12 cellular contexts compared by ENCODE assay signal in genomic region chr7:131633342-131633843, GRCh38.
DNase-seq lines count a peak whose midpoint lies in the region; ATAC-seq and TF ChIP-seq lines count a peak whose summit lies in the region.
"Had no signal": no experiment of that assay in that cellular context is flagged by ENCODE, and none has a peak within 500 bp of the region (broad histone marks: within the 10 kb centered on the region; RNA-seq: fewer than 3 reads in every experiment).

No MANE protein-coding gene starts in this region.

- H3K4me3 ChIP-seq in brain microvascular endothelial cell (ENCODE audit: low read depth, low read length) (no peak overlapping the region), hepatocyte (no peak overlapping the region)

- no peak overlapping the region for H2AFZ ChIP-seq in hepatocyte

- no peak overlapping the region for H3K27ac Mint-ChIP-seq in stimulated activated naive CD8-positive, alpha-beta T cell treated with anti-CD3 and anti-CD28 coated beads, Interleukin-15, amount 100 ng/mL, for 72 hours

- no peaks in the 10 kb centered on the region for H3K9me3 Mint-ChIP-seq in stimulated activated naive CD8-positive, alpha-beta T cell treated with anti-CD3 and anti-CD28 coated beads, Interleukin-15, amount 100 ng/mL, for 72 hours

- H3K4me3 Mint-ChIP-seq in stimulated activated naive CD8-positive, alpha-beta T cell treated with anti-CD3 and anti-CD28 coated beads, Interleukin-15, amount 100 ng/mL, for 72 hours = no peak overlapping the region
- H3K4me3 Mint-ChIP-seq: neural crest cell had no signal

- in situ Hi-C loops in brain microvascular endothelial cell (cut with HindIII; ENCODE audit: low pct_ligation_motif_present, low sequenced_read_pairs) = no loop called here

- no peaks in the 10 kb centered on the region for H3K4me1 Mint-ChIP-seq in stimulated activated naive CD8-positive, alpha-beta T cell treated with anti-CD3 and anti-CD28 coated beads, Interleukin-15, amount 100 ng/mL, for 72 hours

- H3K27ac ChIP-seq in brain microvascular endothelial cell = peak overlapping the region; percentile 56
- peak overlapping the region; percentile 23 for H3K27ac ChIP-seq in hepatocyte
- H3K27ac ChIP-seq: KMS-11 had no signal

- H4K20me1 ChIP-seq in hepatocyte (ENCODE audit: insufficient read depth, poor library complexity, severe bottlenecking) = no peaks in the 10 kb centered on the region

- WGBS in hepatocyte (ENCODE audit: low lambda C conversion rate, missing lambda C conversion rate) = 70% methylated on average over 7 of the region's 7 CpGs

- no peaks in the 10 kb centered on the region for H3K79me2 ChIP-seq in hepatocyte

- no peaks in the 10 kb centered on the region for H3K4me1 ChIP-seq in hepatocyte (ENCODE audit: insufficient read depth)

- H3K36me3 ChIP-seq in brain microvascular endothelial cell (replicated peaks) = no peaks in the 10 kb centered on the region
- no peaks in the 10 kb centered on the region for H3K36me3 ChIP-seq in hepatocyte (replicated peaks; ENCODE audit: insufficient read depth, low read depth)

- ATAC-seq in Right ventricle myocardium inferior = no peak
- no peak for ATAC-seq in HG03432 (IDR thresholded peaks at IDR 0.05; ENCODE audit: unreplicated experiment)
- ATAC-seq in stimulated activated naive CD8-positive, alpha-beta T cell treated with anti-CD3 and anti-CD28 coated beads, Interleukin-15, amount 100 ng/mL, for 72 hours = no peak
- ATAC-seq in GM21360 (IDR thresholded peaks at IDR 0.05; ENCODE audit: unreplicated experiment) = no peak

- TF ChIP-seq CTCF in brain microvascular endothelial cell (IDR thresholded peaks at IDR 0.05; ENCODE audit: low read depth, low read length, missing control alignments) (no peak), hepatocyte (IDR thresholded peaks at IDR 0.05; ENCODE audit: poor library complexity) (no peak)

- H3K9me3 ChIP-seq in hepatocyte (ENCODE audit: low read depth) = no peaks in the 10 kb centered on the region

- no peaks in the 10 kb centered on the region for H3K27me3 ChIP-seq in brain microvascular endothelial cell (replicated peaks)
- no peaks in the 10 kb centered on the region for H3K27me3 ChIP-seq in hepatocyte

- no peak overlapping the region for H3K4me2 ChIP-seq in hepatocyte
- H3K4me2 ChIP-seq: KMS-11 had no signal

- H3K27me3 Mint-ChIP-seq in stimulated activated naive CD8-positive, alpha-beta T cell treated with anti-CD3 and anti-CD28 coated beads, Interleukin-15, amount 100 ng/mL, for 72 hours = peaks cover 20% of the 10 kb centered on the region

- peak; percentile 23 for DNase-seq in Right ventricle myocardium inferior (ENCODE audit: missing footprints)
- DNase-seq in cardiac septum (ENCODE audit: low spot score) = no peak
- peak; percentile 51 for DNase-seq in brain microvascular endothelial cell
- no peak for DNase-seq in hepatocyte (ENCODE audit: low spot score)
- DNase-seq in stimulated activated naive CD8-positive, alpha-beta T cell treated with anti-CD3 and anti-CD28 coated beads, Interleukin-15, amount 100 ng/mL, for 72 hours = no peak
- DNase-seq in HPDE6-E6E7 (ENCODE audit: extremely low spot score) = no peak
- DNase-seq: NCI-H524 treated with DMSO at 0.1 percent for 48 hours; stimulated activated CD4-positive, alpha-beta T cell treated with anti-CD3 and anti-CD28 coated beads, Interleukin-4, amount 100 ng/mL, for 1 hour had no signal

- intact Hi-C loops in Right ventricle myocardium inferior (cut with DNase I) (no loop called here), cardiac septum (cut with DNase I) (no loop called here)

- H3K9me2 ChIP-seq in hepatocyte (replicated peaks; ENCODE audit: insufficient read depth) = no peaks in the 10 kb centered on the region

Comparison
In these comparisons a context has a peak if more than half of its experiments do, and no peak if none do; other contexts are left out.
1. DNase-seq: peak in Right ventricle myocardium inferior (single experiment) and brain microvascular endothelial cell (single experiment); none in cardiac septum (single experiment), hepatocyte (single experiment), stimulated activated naive CD8-positive, alpha-beta T cell treated with anti-CD3 and anti-CD28 coated beads, Interleukin-15, amount 100 ng/mL, for 72 hours (0 of 2) and HPDE6-E6E7 (single experiment).